27 cellular contexts compared by ENCODE assay signal in the genomic region with DNA sequence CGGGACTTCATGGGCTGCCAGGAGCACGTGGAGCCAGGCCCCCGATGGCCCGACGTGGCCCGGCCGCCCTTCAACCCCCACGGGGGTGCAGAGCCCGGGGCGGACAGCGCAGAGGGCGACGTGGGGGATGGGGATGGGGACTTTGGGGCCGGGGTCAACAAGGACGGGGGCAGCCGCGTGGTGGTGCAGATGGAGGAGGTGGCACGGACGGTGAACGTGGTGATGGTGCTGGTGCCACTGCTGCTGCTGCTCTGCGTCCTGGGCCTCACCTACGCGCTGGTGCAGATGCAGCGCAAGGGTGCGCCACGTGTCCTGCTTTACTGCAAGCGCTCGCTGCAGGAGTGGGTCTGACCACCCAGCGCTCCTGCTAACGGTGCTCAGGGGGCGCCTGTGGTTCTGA.
"Had no signal": no experiment of that assay in that cellular context is flagged by ENCODE, and none has a peak within 500 bp of the region (broad histone marks: within the 10 kb centered on the region; RNA-seq: fewer than 3 reads in every experiment).

No MANE protein-coding gene starts in this region.

- H3K27ac Mint-ChIP-seq: mesothelial cell of epicardium; natural killer cell; nephron progenitor cell; stimulated activated naive B cell treated with anti-CD40 and anti-IgM and Interleukin-4, amounts not matched to agents 10 μg/mL and 1 μg/mL and 100 μg/mL, for 72 hours; stimulated activated naive CD8-positive, alpha-beta T cell treated with anti-CD3 and anti-CD28 coated beads, Interleukin-15, Interleukin-2, amounts not matched to agents 100 ng/mL and 50 ng/mL, for 24 hours; type B pancreatic cell had no signal

- H3K9me3 Mint-ChIP-seq: mesothelial cell of epicardium; naive B cell; natural killer cell; nephron progenitor cell; stimulated activated naive B cell treated with anti-CD40 and anti-IgM and Interleukin-4, amounts not matched to agents 10 μg/mL and 1 μg/mL and 100 μg/mL, for 72 hours; stimulated activated naive CD8-positive, alpha-beta T cell treated with anti-CD3 and anti-CD28 coated beads, Interleukin-15, Interleukin-2, amounts not matched to agents 100 ng/mL and 50 ng/mL, for 24 hours; type B pancreatic cell had no signal

- ATAC-seq: heart right ventricle; left lung; natural killer cell; psoas muscle; sciatic nerve; stimulated activated naive B cell treated with anti-CD40 and anti-IgM and Interleukin-4, amounts not matched to agents 10 μg/mL and 1 μg/mL and 100 μg/mL, for 72 hours had no signal

- H3K9ac ChIP-seq: parathyroid adenoma had no signal

- H3K27me3 Mint-ChIP-seq: stimulated activated naive CD8-positive, alpha-beta T cell treated with anti-CD3 and anti-CD28 coated beads, Interleukin-15, Interleukin-2, amounts not matched to agents 100 ng/mL and 50 ng/mL, for 24 hours; type B pancreatic cell had no signal

- H3K36me3 Mint-ChIP-seq: mesothelial cell of epicardium; naive B cell; natural killer cell; stimulated activated naive B cell treated with anti-CD40 and anti-IgM and Interleukin-4, amounts not matched to agents 10 μg/mL and 1 μg/mL and 100 μg/mL, for 72 hours; type B pancreatic cell had no signal

- H3K4me1 ChIP-seq: parathyroid adenoma, suprapubic skin, uterus had no signal

- DNase-seq: heart right ventricle; kidney glomerular epithelial cell; left colon; mesendoderm; naive B cell; natural killer cell; nephron progenitor cell; nucleus accumbens; stimulated activated CD4-positive, alpha-beta T cell treated with anti-CD3 and anti-CD28 coated beads, Interleukin-12 subunit alpha, Interleukin-12 subunit beta, amount 100 ng/mL, for 4 hours; stimulated activated CD4-positive, alpha-beta T cell treated with anti-CD3 and anti-CD28 coated beads, Interleukin-15, amount 100 ng/mL, for 24 hours; stimulated activated CD4-positive, alpha-beta T cell treated with anti-CD3 and anti-CD28 coated beads, Interleukin-2, amount 100 ng/mL, for 24 hours; stimulated activated CD4-positive, alpha-beta T cell treated with anti-CD3 and anti-CD28 coated beads, Interleukin-4, amount 100 ng/mL, for 1 hour; stimulated activated naive B cell treated with anti-CD40 and anti-IgM and Interleukin-4, amounts not matched to agents 10 μg/mL and 1 μg/mL and 100 μg/mL, for 72 hours; uterus had no signal

- H3K9me3 ChIP-seq: heart right ventricle, left lung, psoas muscle, suprapubic skin, thoracic aorta, tibial nerve, uterus had no signal

- H3K4me2 ChIP-seq: hepatocyte had no signal

- H3K27ac ChIP-seq: hepatocyte, left lung, parathyroid adenoma, psoas muscle, skin epidermis, suprapubic skin, thoracic aorta, uterus had no signal

- H3K36me3 ChIP-seq: thoracic aorta, uterus had no signal

- H3K4me3 Mint-ChIP-seq: mesothelial cell of epicardium; naive B cell; natural killer cell; nephron progenitor cell; stimulated activated naive B cell treated with anti-CD40 and anti-IgM and Interleukin-4, amounts not matched to agents 10 μg/mL and 1 μg/mL and 100 μg/mL, for 72 hours; stimulated activated naive CD8-positive, alpha-beta T cell treated with anti-CD3 and anti-CD28 coated beads, Interleukin-15, Interleukin-2, amounts not matched to agents 100 ng/mL and 50 ng/mL, for 24 hours; type B pancreatic cell had no signal

- H3K4me3 ChIP-seq: heart right ventricle, hepatocyte, left lung, lung, psoas muscle, skin epidermis, suprapubic skin, thoracic aorta, tibial nerve, uterus had no signal

- H2AFZ ChIP-seq: hepatocyte, parathyroid adenoma had no signal

- H3K27me3 ChIP-seq: heart right ventricle, hepatocyte, left lung, suprapubic skin, tibial nerve, uterus had no signal

- H3K4me1 Mint-ChIP-seq: naive B cell; natural killer cell; stimulated activated naive B cell treated with anti-CD40 and anti-IgM and Interleukin-4, amounts not matched to agents 10 μg/mL and 1 μg/mL and 100 μg/mL, for 72 hours had no signal
